Comparison of ENCODE assay signal across 1 cellular context in genomic region chr21:26098758-26099157, GRCh38.
TF ChIP-seq lines count a peak whose summit lies in the region.

No MANE protein-coding gene starts in this region.

TF ChIP-seq in GM23338, 12 proteins besides CTCF, POLR2A, EP300 and RAD21 (continued from another document):
- no peak for TF ChIP-seq REST (IDR thresholded peaks at IDR 0.05; ENCODE audit: unreplicated experiment)
- no peak for TF ChIP-seq ZNF114 (CRISPR knock-in tag; IDR thresholded peaks at IDR 0.05)
- no peak for TF ChIP-seq EZH2phosphoT487 (IDR thresholded peaks at IDR 0.05; ENCODE audit: unreplicated experiment)
- TF ChIP-seq ZNF331 (CRISPR knock-in tag; IDR thresholded peaks at IDR 0.05; ENCODE audit: low read depth), result no peak
- no peak for TF ChIP-seq POLR2AphosphoS5 (IDR thresholded peaks at IDR 0.05; ENCODE audit: low read depth)
- TF ChIP-seq EZH2 (IDR thresholded peaks at IDR 0.05; ENCODE audit: low read depth, unreplicated experiment), result no peak
- no peak for TF ChIP-seq STAT1 (IDR thresholded peaks at IDR 0.05; ENCODE audit: unreplicated experiment)
TF ChIP-seq in GM23338: peak in this region for 0.
